9 cellular contexts compared by ENCODE assay signal in genomic region chr19:57362419-57362818, GRCh38. TPM values are rescaled to one million over a fixed set of nuclear protein-coding genes. Genes with fewer than 3 reads are reported as not detected.
DNase-seq lines count a peak whose midpoint lies in the region; ATAC-seq and TF ChIP-seq lines count a peak whose summit lies in the region.
"Had no signal": no experiment of that assay in that cellular context is flagged by ENCODE, and none has a peak within 500 bp of the region (broad histone marks: within the 10 kb centered on the region; RNA-seq: fewer than 3 reads in every experiment).

No MANE protein-coding gene starts in this region.

- ATAC-seq in GM19463 (IDR thresholded peaks at IDR 0.05; ENCODE audit: unreplicated experiment) (no peak), HG03571 (IDR thresholded peaks at IDR 0.05; ENCODE audit: unreplicated experiment) (no peak)

- intact Hi-C loops in esophagus muscularis mucosa (cut with DNase I), result loop anchor here (2.0 kb wide), 1 partner anchor 26 kb away; the partner anchor contains the start of gene ZNF548

- H3F3A ChIP-seq in DOHH2 (ENCODE audit: control insufficient read depth, insufficient read depth), result peaks cover 7% of the 10 kb centered on the region

- peaks cover 3% of the 10 kb centered on the region for H3K9me3 Mint-ChIP-seq in progenitor cell of endocrine pancreas (ENCODE audit: low read depth)

- peaks cover 11% of the 10 kb centered on the region for H3K4me1 Mint-ChIP-seq in progenitor cell of endocrine pancreas (ENCODE audit: low read depth)

- peaks cover 22% of the 10 kb centered on the region for H3K36me3 Mint-ChIP-seq in progenitor cell of endocrine pancreas (ENCODE audit: insufficient read depth)

- H3K27ac Mint-ChIP-seq in progenitor cell of endocrine pancreas, result peak overlapping the region; percentile 99

- H3K79me2 ChIP-seq in DOHH2 (ENCODE audit: control insufficient read depth, low read length), result no peaks in the 10 kb centered on the region

- peak overlapping the region; percentile 92 for H3K4me3 Mint-ChIP-seq in progenitor cell of endocrine pancreas (ENCODE audit: low read depth)

- no peaks in the 10 kb centered on the region for H3K27me3 Mint-ChIP-seq in progenitor cell of endocrine pancreas

- H3K27ac ChIP-seq in DOHH2 (ENCODE audit: low read depth, low read length) (no peak overlapping the region), SJSA1 (peak overlapping the region; percentile 28; the same call in 1 of the 2 replicates), esophagus muscularis mucosa (replicated peaks in 1 of 4) (peak overlapping the region; percentile 75 to 98 (median 95))

- H3K9me2 ChIP-seq in DOHH2 (replicated peaks; ENCODE audit: control insufficient read depth, low read length), result no peaks in the 10 kb centered on the region

- 77% methylated on average over 2 of the region's 2 CpGs for WGBS in esophagus muscularis mucosa

- TF ChIP-seq EP300 in esophagus muscularis mucosa (IDR thresholded peaks at IDR 0.05), result no peak

- no peaks in the 10 kb centered on the region for H4K20me1 ChIP-seq in DOHH2 (ENCODE audit: control insufficient read depth, insufficient read depth, low read depth, low read length)

- no peaks in the 10 kb centered on the region for H3K27me3 ChIP-seq in DOHH2 (ENCODE audit: control insufficient read depth, low read length)
- H3K27me3 ChIP-seq in SJSA1 (replicated peaks), result no peaks in the 10 kb centered on the region
- no peaks in the 10 kb centered on the region for H3K27me3 ChIP-seq in esophagus muscularis mucosa

- H3K9me3 ChIP-seq in DOHH2 (ENCODE audit: control insufficient read depth, insufficient read depth, low read length) (peaks cover 39% of the 10 kb centered on the region), SJSA1 (replicated peaks) (no peaks in the 10 kb centered on the region), esophagus muscularis mucosa (peaks cover 0 to 38% (median 12%) of the 10 kb centered on the region in 4 donors)

- no peak for TF ChIP-seq CTCF in DOHH2 (IDR thresholded peaks at IDR 0.05; ENCODE audit: low read depth, low read length, poor library complexity, severe bottlenecking)
- TF ChIP-seq CTCF in esophagus muscularis mucosa (IDR thresholded peaks at IDR 0.05), result no peak
- TF ChIP-seq CTCF in progenitor cell of endocrine pancreas (IDR thresholded peaks at IDR 0.05; ENCODE audit: unreplicated experiment), result no peak

- peak overlapping the region; percentile 60 for H3K4me2 ChIP-seq in DOHH2 (ENCODE audit: low read length)

- no peak for DNase-seq in SJSA1 (ENCODE audit: low read depth in 1 of 2, low spot score in 2 of 2)
- DNase-seq in esophagus muscularis mucosa (ENCODE audit: extremely low spot score), result no peak
- DNase-seq in progenitor cell of endocrine pancreas (ENCODE audit: low spot score, unreplicated experiment), result no peak
- DNase-seq in NOMO-1 (lab: John Stamatoyannopoulos, UW; ENCODE audit: unreplicated experiment in 2 of 2), result no peak
- DNase-seq in HPDE6-E6E7 (ENCODE audit: extremely low spot score), result no peak
- DNase-seq: activated naive CD4-positive, alpha-beta T cell treated with anti-CD3 and anti-CD28 coated beads, Interleukin-2, amount 50 U/mL, for 16 hours had no signal

- H3K4me1 ChIP-seq in DOHH2 (ENCODE audit: control insufficient read depth, low read length) (peaks cover 13% of the 10 kb centered on the region), SJSA1 (replicated peaks) (peaks cover 9% of the 10 kb centered on the region), esophagus muscularis mucosa (peaks cover 14 to 22% (median 18%) of the 10 kb centered on the region in 4 donors)

- H3K4me3 ChIP-seq in DOHH2 (ENCODE audit: low read length) (peak overlapping the region; percentile 65), SJSA1 (peak overlapping the region; percentile 47), esophagus muscularis mucosa (peak overlapping the region; percentile 83 to 94 (median 86))

- H3K36me3 ChIP-seq in DOHH2 (ENCODE audit: control insufficient read depth, low read length), result no peaks in the 10 kb centered on the region
- H3K36me3 ChIP-seq in SJSA1, result peaks cover 32% of the 10 kb centered on the region
- peaks cover 1 to 27% (median 21%) of the 10 kb centered on the region in 4 donors for H3K36me3 ChIP-seq in esophagus muscularis mucosa

- TF ChIP-seq POLR2A in esophagus muscularis mucosa (IDR thresholded peaks at IDR 0.05; ENCODE audit: low read depth), result no peak

RNA-seq across cellular contexts. Expression of gene TRAPPC2B, which starts 0.9 kb away (rescaled TPM):
- 13.4 and 20.8 TPM in 2 replicates for total RNA-seq in SJSA1 (2014; rRNA removed; shearing (Covaris generic))
- 10 to 100 TPM; 12.9 to 29.5 (median 20.2) TPM for total RNA-seq in esophagus muscularis mucosa
- total RNA-seq in progenitor cell of endocrine pancreas, result 12.9 and 13.9 TPM in 2 replicates

RNA-seq across cellular contexts. Expression of gene ZNF547, which starts 0.9 kb away (rescaled TPM):
- 1.6 and 4.1 TPM in 2 replicates for total RNA-seq in SJSA1 (2014; rRNA removed; shearing (Covaris generic))
- total RNA-seq in esophagus muscularis mucosa, result 1 to 10 TPM; 1.4 to 3.3 (median 2.8) TPM
- total RNA-seq in progenitor cell of endocrine pancreas, result 5.7 and 6.1 TPM in 2 replicates

RNA-seq across cellular contexts. Expression of gene ZNF304, which starts 11.3 kb away (rescaled TPM):
- 11.1 and 11.4 TPM in 2 replicates for total RNA-seq in SJSA1 (2014; rRNA removed; shearing (Covaris generic))
- 10 to 100 TPM in 1 of 4 donors, 1 to 10 TPM in 3; 7.1 to 12.4 (median 8.5) TPM for total RNA-seq in esophagus muscularis mucosa
- 11.8 TPM in 2 replicates for total RNA-seq in progenitor cell of endocrine pancreas

RNA-seq across cellular contexts. Expression of gene ZNF548, which starts 27.2 kb away (rescaled TPM):
- 16.4 and 31.8 TPM in 2 replicates for total RNA-seq in SJSA1 (2014; rRNA removed; shearing (Covaris generic))
- total RNA-seq in esophagus muscularis mucosa (10 to 100 TPM; 20.2 to 26.3 (median 23.6) TPM), progenitor cell of endocrine pancreas (30.7 and 31.9 TPM in 2 replicates)

RNA-seq across cellular contexts. Expression of gene ZNF543, which starts 42.1 kb away (rescaled TPM):
- total RNA-seq in SJSA1 (2014; rRNA removed; shearing (Covaris generic)), result 6.0 and 11.0 TPM in 2 replicates
- total RNA-seq in esophagus muscularis mucosa (1 to 10 TPM; 6.6 to 9.1 (median 8.3) TPM), progenitor cell of endocrine pancreas (10.1 and 10.5 TPM in 2 replicates)
